ENCODE assay signal across 8 cellular contexts in the genomic region with DNA sequence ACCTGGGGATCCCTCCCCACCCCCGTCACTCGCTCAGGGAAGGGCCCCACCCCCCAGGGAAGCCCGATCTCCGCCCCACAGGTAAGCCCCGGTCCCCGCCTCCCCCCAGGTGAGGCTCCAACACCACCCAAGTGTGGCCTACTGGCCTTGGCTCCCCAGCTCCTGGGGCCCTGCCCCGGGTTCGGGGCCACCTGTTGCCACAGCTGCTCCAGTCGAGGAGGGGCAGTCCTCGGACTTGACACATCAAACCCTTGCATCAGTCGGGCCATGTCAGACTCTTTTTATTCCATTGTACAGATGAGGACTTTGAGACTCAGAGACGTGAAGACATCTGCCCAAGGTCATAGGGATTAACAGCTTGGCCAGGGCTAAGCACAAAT. TPM values are rescaled to one million over a fixed set of nuclear protein-coding genes. Genes with fewer than 3 reads are reported as not detected.
DNase-seq lines count a peak whose midpoint lies in the region; ATAC-seq and TF ChIP-seq lines count a peak whose summit lies in the region.

No MANE protein-coding gene starts in this region.

- peaks cover 20% of the 10 kb centered on the region for H3K36me3 ChIP-seq in left ventricle myocardium inferior

- intact Hi-C loops in left ventricle myocardium inferior (cut with micrococcal nuclease) = no loop called here

- peak overlapping the region; percentile 89 for H3K4me3 ChIP-seq in LNCaP clone FGC (ENCODE audit: low read depth, low read length)
- peak overlapping the region; percentile 96 for H3K4me3 ChIP-seq in left ventricle myocardium inferior
- H3K4me3 ChIP-seq in skin epidermis = peak overlapping the region; percentile 59 to 98 (median 84)

- no peaks in the 10 kb centered on the region for H3K9me3 ChIP-seq in left ventricle myocardium inferior (replicated peaks)

- no peaks in the 10 kb centered on the region for H3K27me3 ChIP-seq in left ventricle myocardium inferior (ENCODE audit: low read depth)

- no peak for DNase-seq in activated CD4-positive, CD25-positive, alpha-beta regulatory T cell treated with anti-CD3 and anti-CD28 coated beads, Interleukin-2, amount 50 U/mL, for 72 hours
- DNase-seq in LNCaP clone FGC (ENCODE audit: low read depth) = no peak
- DNase-seq in activated effector memory CD4-positive, alpha-beta T cell treated with anti-CD3 and anti-CD28 coated beads, Interleukin-2, amount 50 U/mL, for 16 hours = peak; percentile 75
- no peak for DNase-seq in left ventricle myocardium inferior
- DNase-seq in glomerular visceral epithelial cell (ENCODE audit: extremely low spot score) = no peak
- no peak for DNase-seq in UCSD-AML1 (lab: John Stamatoyannopoulos, UW; ENCODE audit: unreplicated experiment)

- peak; percentile 4 to 12 for ATAC-seq in activated CD4-positive, CD25-positive, alpha-beta regulatory T cell treated with anti-CD3 and anti-CD28 coated beads, Interleukin-2, amount 50 U/mL, for 24 hours

- H3K4me1 ChIP-seq in left ventricle myocardium inferior = peaks cover 27% of the 10 kb centered on the region

- TF ChIP-seq CTCF in LNCaP clone FGC (IDR thresholded peaks at IDR 0.05; ENCODE audit: control insufficient read depth, extremely low read depth, insufficient read depth) (no peak), left ventricle myocardium inferior (IDR thresholded peaks at IDR 0.05; ENCODE audit: borderline replicate concordance) (no peak)

- H3K27ac ChIP-seq in left ventricle myocardium inferior (replicated peaks) (peak overlapping the region; percentile 74), skin epidermis (peak overlapping the region; percentile 51 to 95 (median 90))

RNA-seq across cellular contexts. Expression of a gene that starts 0.5 kb away (rescaled TPM):
- total RNA-seq in left ventricle myocardium inferior = 20.1 TPM

RNA-seq across cellular contexts. Expression of a gene that starts 0.6 kb away (rescaled TPM):
- total RNA-seq in left ventricle myocardium inferior = 0.82 TPM

RNA-seq across cellular contexts. Expression of a gene that starts 29.6 kb away (rescaled TPM):
- 1.3 TPM for total RNA-seq in left ventricle myocardium inferior

RNA-seq across cellular contexts. Expression of a gene that starts 31.7 kb away (rescaled TPM):
- 1.9 TPM for total RNA-seq in left ventricle myocardium inferior

RNA-seq across cellular contexts. Expression of a gene that starts 45.8 kb away (rescaled TPM):
- 17.0 TPM for total RNA-seq in left ventricle myocardium inferior
